In the genomic region with DNA sequence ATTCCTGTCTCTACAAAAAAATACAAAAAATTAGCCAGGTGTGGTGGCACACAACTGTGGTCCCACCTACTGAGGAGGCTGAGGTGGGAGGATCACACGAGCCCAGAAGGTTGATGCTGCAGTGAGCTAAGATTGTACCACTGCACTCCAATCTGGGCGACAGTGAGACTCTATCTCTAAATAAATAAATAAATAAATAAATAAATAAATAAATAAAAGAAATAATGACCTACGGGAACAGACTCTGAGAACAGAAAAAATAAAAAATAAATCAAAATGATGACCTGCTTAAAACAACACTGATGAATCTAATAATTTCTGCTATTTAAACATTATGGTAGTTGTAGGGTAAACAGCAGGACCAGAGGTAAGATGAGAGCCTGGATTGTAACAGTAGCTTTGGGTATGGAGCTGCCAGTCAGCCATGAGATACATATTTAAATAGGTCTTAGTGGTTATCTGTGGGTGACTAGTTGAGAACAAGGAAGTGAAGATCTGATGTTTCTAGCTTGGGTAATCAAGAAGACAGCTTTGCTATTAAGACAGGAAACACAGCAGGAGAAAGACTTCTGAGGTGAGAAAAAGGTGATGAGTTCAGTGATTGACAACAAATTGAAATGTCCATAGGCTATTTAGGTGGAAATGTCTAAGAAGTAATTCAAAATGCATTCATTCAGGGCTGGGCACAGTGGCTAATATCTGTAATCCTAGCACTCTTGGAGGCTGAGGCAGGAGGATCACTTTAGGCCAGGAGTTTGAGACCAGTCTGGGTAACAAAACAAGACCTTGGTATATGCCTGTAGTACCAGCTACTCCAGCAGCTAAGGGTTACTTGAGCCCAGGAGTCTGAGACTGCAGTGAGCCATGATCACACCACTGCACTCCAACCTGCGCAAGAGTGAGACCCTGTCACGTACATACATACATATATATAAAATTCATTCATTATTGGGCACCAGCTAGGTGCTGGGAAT, we compare ENCODE assay signal across 8 cellular contexts. TPM values are rescaled to one million over a fixed set of nuclear protein-coding genes. Genes with fewer than 3 reads are reported as not detected.
DNase-seq lines count a peak whose midpoint lies in the region; ATAC-seq and TF ChIP-seq lines count a peak whose summit lies in the region.

No MANE protein-coding gene starts in this region.

- H3K27ac Mint-ChIP-seq in naive thymus-derived CD8-positive, alpha-beta T cell = peak overlapping the region; percentile 29 to 94 (median 76)

- ATAC-seq in GM18907 (IDR thresholded peaks at IDR 0.05; ENCODE audit: unreplicated experiment) (peak; percentile 95), HG02642 (IDR thresholded peaks at IDR 0.05; ENCODE audit: poor library complexity, unreplicated experiment) (peak; percentile 91), sciatic nerve (no peak)
- ATAC-seq in naive thymus-derived CD8-positive, alpha-beta T cell = peak; percentile 79 to 87

- H3K27me3 Mint-ChIP-seq in naive thymus-derived CD8-positive, alpha-beta T cell = no peaks in the 10 kb centered on the region

- TF ChIP-seq CTCF in NB4 (IDR thresholded peaks at IDR 0.05; ENCODE audit: low read depth, low read length) = no peak

- H3K4me1 Mint-ChIP-seq in naive thymus-derived CD8-positive, alpha-beta T cell = peaks cover 41 to 79% (median 75%) of the 10 kb centered on the region in 4 donors

- no peaks in the 10 kb centered on the region for H3K9me3 Mint-ChIP-seq in naive thymus-derived CD8-positive, alpha-beta T cell

- peaks cover 8 to 79% (median 18%) of the 10 kb centered on the region in 3 donors for H3K36me3 Mint-ChIP-seq in naive thymus-derived CD8-positive, alpha-beta T cell

- H3K4me3 ChIP-seq in NB4 (ENCODE audit: low read depth, low read length) = no peak overlapping the region

- peak; percentile 51 for DNase-seq in NB4 (ENCODE audit: low read depth)
- peak in 2 of 10 donors; percentile 30 to 31 for DNase-seq in naive thymus-derived CD8-positive, alpha-beta T cell
- DNase-seq in NCI-H1417 (lab: John Stamatoyannopoulos, UW) = no peak
- no peak for DNase-seq in D341Med (ENCODE audit: low spot score)
- DNase-seq in RKO (ENCODE audit: low spot score) = no peak
- no peak for DNase-seq in sciatic nerve (ENCODE audit: low spot score)

- peak overlapping the region in 9 of 10 donors; percentile 12 to 74 (median 44) for H3K4me3 Mint-ChIP-seq in naive thymus-derived CD8-positive, alpha-beta T cell

- POLR2A ChIA-PET in naive thymus-derived CD8-positive, alpha-beta T cell (lab: Charles Lee) = interaction anchor here (0.8 to 4.6 kb wide), 5 partner anchors 9 to 42 kb away, joined by 3 to 42 read pairs (median 3); no protein-coding TSS in a partner anchor

- no peak for TF ChIP-seq POLR2A in NB4 (IDR thresholded peaks at IDR 0.05; ENCODE audit: extremely low read depth, insufficient read length)

- intact Hi-C loops in sciatic nerve (cut with DNase I) = no loop called here

RNA-seq across cellular contexts. Expression of a gene that starts 11.0 kb away (rescaled TPM):
- 10 to 100 TPM; 46.8 to 54.2 TPM for total RNA-seq in naive thymus-derived CD8-positive, alpha-beta T cell
- polyA plus RNA-seq in naive thymus-derived CD8-positive, alpha-beta T cell = 10 to 100 TPM in 1 of 3 donors, 1 to 10 TPM in 2; 6.3 to 11.2 (median 7.4) TPM
- total RNA-seq in sciatic nerve = 68.2 TPM
